In the genomic region with DNA sequence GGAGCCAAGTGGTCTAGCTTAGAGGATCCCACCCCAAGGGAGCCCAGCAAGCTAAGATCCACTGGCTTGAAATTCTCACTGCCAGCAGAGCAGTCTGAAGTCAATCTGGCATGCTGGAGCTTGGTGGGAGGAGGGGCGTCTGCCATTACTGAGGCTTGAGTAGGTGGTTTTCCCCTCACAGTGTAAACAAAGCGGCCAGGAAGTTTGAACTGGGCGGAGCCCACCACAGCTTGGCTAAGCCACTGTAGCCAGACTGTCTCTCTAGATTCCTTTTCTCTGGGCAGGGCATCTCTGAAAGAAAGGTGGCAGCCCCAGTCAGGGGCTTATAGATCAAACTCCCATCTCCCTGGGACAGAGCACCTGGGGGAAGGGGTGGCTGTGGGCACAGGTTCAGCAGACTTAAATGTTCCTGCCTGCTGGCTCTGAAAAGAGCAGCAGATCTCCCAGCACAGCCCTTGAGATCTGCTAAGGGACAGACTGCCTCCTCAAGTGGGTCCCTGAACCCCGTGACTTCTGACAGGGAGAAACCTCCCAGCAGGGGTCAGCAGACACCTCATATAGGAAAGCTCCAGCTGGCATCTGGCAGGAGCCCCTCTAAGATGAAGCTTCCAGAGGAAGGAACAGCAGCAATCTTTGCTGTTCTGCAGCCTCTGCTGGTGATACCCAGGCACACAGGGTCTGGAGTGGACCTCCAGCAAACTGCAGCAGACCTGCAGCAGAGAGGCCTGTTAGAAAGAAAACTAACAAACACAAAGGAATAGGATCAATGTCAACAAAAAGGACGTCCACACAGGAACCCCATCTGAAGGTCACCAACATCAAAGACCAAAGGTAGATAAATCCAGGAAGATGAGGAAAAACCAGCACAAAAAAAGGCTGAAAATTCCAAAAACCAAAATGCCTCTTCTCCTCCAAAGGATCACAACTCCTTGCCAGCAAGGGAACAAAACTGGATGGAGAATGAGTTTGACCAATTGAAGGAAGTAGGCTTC, we compare ENCODE assay signal across 1 cellular context.
TF ChIP-seq lines count a peak whose summit lies in the region.

No MANE protein-coding gene starts in this region.

TF ChIP-seq in SK-N-SH, 30 proteins besides CTCF, POLR2A, EP300 and RAD21:
- peak; percentile 34 for TF ChIP-seq SMC3 (IDR thresholded peaks at IDR 0.05; ENCODE audit: low read depth, low read length)
TF ChIP-seq in SK-N-SH: peak in this region for 1; not testable (repeated sequence) for 29.
